ENCODE assay signal across 16 cellular contexts in genomic region chr7:39458346-39458745, GRCh38.
DNase-seq lines count a peak whose midpoint lies in the region; ATAC-seq, FAIRE-seq and TF ChIP-seq lines count a peak whose summit lies in the region.
"Had no signal": no experiment of that assay in that cellular context is flagged by ENCODE, and none has a peak within 500 bp of the region (broad histone marks: within the 10 kb centered on the region; RNA-seq: fewer than 3 reads in every experiment).

No MANE protein-coding gene starts in this region.

- H3K4me1 ChIP-seq in esophagus muscularis mucosa (no peaks in the 10 kb centered on the region), pancreas (no peaks in the 10 kb centered on the region)

- FAIRE-seq in pancreas (lab: Jason Lieb, UNC): no peak
- FAIRE-seq: GM12891 had no signal

- CTCF ChIA-PET in AG04450 (lab: Charles Lee): no interaction called here

- no peaks in the 10 kb centered on the region for H3K36me3 ChIP-seq in esophagus muscularis mucosa
- no peaks in the 10 kb centered on the region for H3K36me3 ChIP-seq in pancreas
- H3K36me3 ChIP-seq: BLaER1, neutrophil, tibial nerve had no signal

- H3K27ac ChIP-seq in AG04450 (ENCODE audit: low read depth, low read length) (no peak overlapping the region), esophagus muscularis mucosa (replicated peaks in 1 of 4) (no peak overlapping the region), pancreas (no peak overlapping the region)
- H3K27ac ChIP-seq: BLaER1, neutrophil, tibial nerve had no signal

- no peak for TF ChIP-seq EP300 in esophagus muscularis mucosa (IDR thresholded peaks at IDR 0.05)

- TF ChIP-seq POLR2A in esophagus muscularis mucosa (IDR thresholded peaks at IDR 0.05; ENCODE audit: low read depth): no peak

- intact Hi-C loops in esophagus muscularis mucosa (cut with DNase I) (no loop called here), pancreas (cut with DNase I) (no loop called here)

- TF ChIP-seq CTCF in AG04450 (IDR thresholded peaks at IDR 0.05; ENCODE audit: low read depth, low read length) (no peak), esophagus muscularis mucosa (IDR thresholded peaks at IDR 0.05) (no peak), pancreas (IDR thresholded peaks at IDR 0.05) (no peak)

- ATAC-seq in pancreas (peak; percentile 50 to 70 (median 56)), HG02623 (IDR thresholded peaks at IDR 0.05; ENCODE audit: unreplicated experiment) (no peak)
- ATAC-seq: activated naive CD4-positive, alpha-beta T cell treated with anti-CD3 and anti-CD28 coated beads, Interleukin-2, amount 50 U/mL, for 72 hours had no signal

- no peak for DNase-seq in AG04450 (ENCODE audit: low read depth, low spot score)
- peak; percentile 25 for DNase-seq in HuH-7.5 (ENCODE audit: low spot score)
- no peak for DNase-seq in esophagus muscularis mucosa (ENCODE audit: extremely low spot score)
- no peak for DNase-seq in pancreas
- DNase-seq in T-helper 1 cell: no peak
- no peak for DNase-seq in retina
- DNase-seq in stimulated activated naive CD4-positive, alpha-beta T cell treated with Interleukin-2 at 50 U/mL for 16 hours (lab: John Stamatoyannopoulos, UW): no peak
- DNase-seq: activated CD4-positive, CD25-positive, alpha-beta regulatory T cell treated with anti-CD3 and anti-CD28 coated beads, Interleukin-2, amount 50 U/mL, for 72 hours; mammary epithelial cell; NCI-H1092 had no signal

- H3K9me3 ChIP-seq in AG04450 (ENCODE audit: control insufficient read depth, insufficient read depth, low read length): no peaks in the 10 kb centered on the region
- no peaks in the 10 kb centered on the region for H3K9me3 ChIP-seq in esophagus muscularis mucosa
- no peaks in the 10 kb centered on the region for H3K9me3 ChIP-seq in pancreas
- H3K9me3 ChIP-seq: BLaER1, neutrophil, tibial nerve had no signal

- 66% methylated on average over 11 of the region's 11 CpGs for WGBS in esophagus muscularis mucosa
- 45 to 51% methylated on average over 11 of the region's 11 CpGs for WGBS in pancreas, 2 donors

- POLR2A ChIA-PET in AG04450 (lab: Yijun Ruan, JAX): no interaction called here

- H3K4me3 ChIP-seq in AG04450 (ENCODE audit: low read depth, low read length): peak overlapping the region; percentile 23; the same call in 1 of the 2 replicates
- peak overlapping the region in 3 of 4 donors; percentile 19 to 28 (median 21) for H3K4me3 ChIP-seq in esophagus muscularis mucosa
- H3K4me3 ChIP-seq in pancreas: peak overlapping the region in 1 of 4 donors; percentile 25
- H3K4me3 ChIP-seq: BLaER1 had no signal

- peaks cover 6% of the 10 kb centered on the region for H3K27me3 ChIP-seq in AG04450 (ENCODE audit: control insufficient read depth, insufficient read depth, low read length)
- H3K27me3 ChIP-seq in esophagus muscularis mucosa: no peaks in the 10 kb centered on the region
- H3K27me3 ChIP-seq in pancreas: no peaks in the 10 kb centered on the region
- H3K27me3 ChIP-seq: BLaER1, neutrophil, tibial nerve had no signal
